In genomic region chr2:38508311-38509039, GRCh38 we compare ENCODE assay signal across 8 cellular contexts.
DNase-seq lines count a peak whose midpoint lies in the region; ATAC-seq and TF ChIP-seq lines count a peak whose summit lies in the region.

No MANE protein-coding gene starts in this region.

- H3K27me3 ChIP-seq in left lung: no peaks in the 10 kb centered on the region

- DNase-seq in EH (ENCODE audit: low read depth) (peak; percentile 72), NCI-H226 (peak; percentile 26), cerebellum (ENCODE audit: low spot score) (peak; percentile 26), left lung (peak in 1 of 2 donors; percentile 86)
- DNase-seq in activated CD4-positive, CD25-positive, alpha-beta regulatory T cell treated with anti-CD3 and anti-CD28 coated beads, Interleukin-2, amount 50 U/mL, for 16 hours (ENCODE audit: low read depth, low spot score): peak; percentile 63
- peak; percentile 70 to 71 for DNase-seq in stimulated activated CD4-positive, alpha-beta T cell treated with anti-CD3 and anti-CD28 coated beads, Interleukin-4, amount 100 ng/mL, for 4 hours

- no peak overlapping the region for H3K27ac ChIP-seq in left lung

- H3K9me3 ChIP-seq in left lung: no peaks in the 10 kb centered on the region

- H3K4me3 ChIP-seq in left lung: no peak overlapping the region

- no peaks in the 10 kb centered on the region for H3K36me3 ChIP-seq in left lung

- peak; percentile 80 for ATAC-seq in HG02798 (IDR thresholded peaks at IDR 0.05; ENCODE audit: poor library complexity, unreplicated experiment)
- peak; percentile 64 for ATAC-seq in left lung
- no peak for ATAC-seq in HG03139 (IDR thresholded peaks at IDR 0.05; ENCODE audit: unreplicated experiment)

- peaks cover 0 to 12% of the 10 kb centered on the region in 2 donors for H3K4me1 ChIP-seq in left lung

- intact Hi-C loops in left lung (cut with DNase I): no loop called here

- TF ChIP-seq CTCF in left lung (IDR thresholded peaks at IDR 0.05): peak; percentile 13 to 45
